1 cellular context compared by ENCODE assay signal in the genomic region with DNA sequence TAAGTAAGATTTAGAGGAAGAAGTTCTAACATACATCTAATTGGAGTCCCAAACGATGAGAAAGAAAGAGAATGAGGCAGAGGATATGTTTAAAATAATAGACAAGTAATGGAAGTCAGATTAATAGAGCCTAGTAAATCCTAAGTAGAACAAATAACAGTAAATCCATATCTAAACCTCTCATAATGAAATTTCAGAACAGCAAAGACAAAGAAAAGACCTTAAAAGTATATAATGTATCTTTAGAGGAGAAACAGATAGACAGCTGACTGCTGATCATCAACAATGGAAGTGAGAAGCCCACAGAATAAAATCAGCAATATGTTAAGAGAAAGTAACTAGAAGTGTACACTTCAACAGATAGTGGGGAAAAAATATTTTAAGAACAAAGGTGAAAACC.
TF ChIP-seq lines count a peak whose summit lies in the region.

No MANE protein-coding gene starts in this region.

TF ChIP-seq in HEK293, 187 proteins besides CTCF, POLR2A, EP300 and RAD21 (continued from another document):
- TF ChIP-seq KLF7 (tag by site-specific recombination; IDR thresholded peaks at IDR 0.05; ENCODE audit: borderline replicate concordance): no peak
